ENCODE assay signal across 9 cellular contexts in genomic region chr19:17677002-17677401, GRCh38. TPM values are rescaled to one million over a fixed set of nuclear protein-coding genes. Genes with fewer than 3 reads are reported as not detected.
DNase-seq lines count a peak whose midpoint lies in the region; ATAC-seq, FAIRE-seq and TF ChIP-seq lines count a peak whose summit lies in the region.
"Had no signal": no experiment of that assay in that cellular context is flagged by ENCODE, and none has a peak within 500 bp of the region (broad histone marks: within the 10 kb centered on the region; RNA-seq: fewer than 3 reads in every experiment).

No MANE protein-coding gene starts in this region.

- H3K36me3 ChIP-seq in MM.1S (replicated peaks; ENCODE audit: insufficient read depth, low read length) (no peaks in the 10 kb centered on the region), GM12878 (ENCODE audit: control insufficient read depth in 2 of 2, insufficient read depth in 2 of 2, low read length in 1 of 2) (no peaks in the 10 kb centered on the region), lower lobe of right lung (no peaks in the 10 kb centered on the region)

- TF ChIP-seq RAD21 in GM12878 (IDR thresholded peaks at IDR 0.05; ENCODE audit: insufficient read depth, low read depth, low read length) = peak; percentile 38; the same call in 1 of the 2 replicates

- no peak overlapping the region for H3K4me2 ChIP-seq in MM.1S (ENCODE audit: low read depth, low read length)
- H3K4me2 ChIP-seq in GM12878 (ENCODE audit: control insufficient read depth, insufficient read depth) = no peak overlapping the region

- H3K9me3 ChIP-seq in MM.1S (replicated peaks; ENCODE audit: insufficient read depth, low read length) (no peaks in the 10 kb centered on the region), GM12878 (replicated peaks; ENCODE audit: control insufficient read depth, insufficient read depth, low read length) (no peaks in the 10 kb centered on the region; the same call in 2 of the 3 replicates), lower lobe of right lung (no peaks in the 10 kb centered on the region)

- CTCF ChIA-PET in GM12878 (lab: Yijun Ruan, JAX) = interaction anchor here (0.8 kb wide), 1 partner anchor 209 kb away, joined by 3 read pairs; no protein-coding TSS in a partner anchor

- intact Hi-C loops in GM12878 (cut with micrococcal nuclease; ENCODE audit: unreplicated experiment) = no loop called here
- intact Hi-C loops in lower lobe of right lung (cut with DNase I) = no loop called here

- H4K20me1 ChIP-seq in MM.1S (ENCODE audit: insufficient read depth, low read length) = no peaks in the 10 kb centered on the region
- H4K20me1 ChIP-seq in GM12878 (ENCODE audit: control insufficient read depth, insufficient read depth) = no peaks in the 10 kb centered on the region

- in situ Hi-C loops in GM12878 (cut with MboI) = no loop called here

- H2AFZ ChIP-seq in MM.1S (ENCODE audit: low read length) (no peak overlapping the region), GM12878 (ENCODE audit: control insufficient read depth, low read depth, low read length) (no peak overlapping the region)

- POLR2A ChIA-PET in GM12878 (lab: Charles Lee) = no interaction called here

- no peak for TF ChIP-seq EP300 in GM12878 (IDR thresholded peaks at IDR 0.05; ENCODE audit: borderline replicate concordance in 1 of 2, control insufficient read depth in 1 of 2, low read depth in 2 of 2, low read length in 2 of 2)

- H3K9ac ChIP-seq in MM.1S (ENCODE audit: low read length) = no peak overlapping the region
- H3K9ac ChIP-seq in GM12878 (ENCODE audit: control insufficient read depth, insufficient read depth, low read length) = no peak overlapping the region

- RAD21 ChIA-PET in GM12878 (lab: Charles Lee; ENCODE audit: unreplicated experiment) = interaction anchor here (1.4 kb wide), 1 partner anchor 16 kb away, joined by 3 read pairs; no protein-coding TSS in a partner anchor

- ATAC-seq in GM12878 (no peak), lower lobe of right lung (no peak), GM19324 (IDR thresholded peaks at IDR 0.05; ENCODE audit: low FRiP score, unreplicated experiment) (no peak)

- H3K9me2 ChIP-seq in MM.1S (replicated peaks; ENCODE audit: insufficient read depth, low read length) = no peaks in the 10 kb centered on the region

- no peaks in the 10 kb centered on the region for H3K36me3 Mint-ChIP-seq in activated naive CD8-positive, alpha-beta T cell treated with anti-CD3 and anti-CD28 coated beads for 36 hours

- SMC1A ChIA-PET in GM12878 (lab: Charles Lee; ENCODE audit: uncharacterized antibody, unreplicated experiment) = interaction anchor here (0.7 to 1.0 kb wide), 2 partner anchors 179 to 181 kb away, joined by 3 to 4 read pairs; no protein-coding TSS in a partner anchor

- H3K4me3 ChIP-seq in MM.1S (ENCODE audit: low read length) (no peak overlapping the region), GM12878 (no peak overlapping the region), lower lobe of right lung (no peak overlapping the region)

- peak; percentile 10 for DNase-seq in stimulated activated CD4-positive, alpha-beta T cell treated with anti-CD3 and anti-CD28 coated beads, Interleukin-15, amount 100 ng/mL, for 24 hours
- DNase-seq in stimulated activated CD4-positive, alpha-beta T cell treated with anti-CD3 and anti-CD28 coated beads, Interleukin-4, amount 100 ng/mL, for 4 hours = no peak
- DNase-seq in MM.1S (no peak), GM12878 (ENCODE audit: low read depth, low spot score) (no peak), lower lobe of right lung (no peak), GM19238 (ENCODE audit: insufficient read length, low spot score) (no peak)
- DNase-seq in activated naive CD8-positive, alpha-beta T cell treated with anti-CD3 and anti-CD28 coated beads for 36 hours = no peak
- DNase-seq: NCI-H2029 had no signal

- TF ChIP-seq POLR2A in GM12878 (IDR thresholded peaks at IDR 0.05; ENCODE audit: low read depth, low read length) = no peak

- BruUV-seq in GM12878 (replicated peaks; lab: Mats Ljungman, UMichigan) = no TSS peak

- H3K79me2 ChIP-seq in MM.1S (ENCODE audit: low read length) (no peaks in the 10 kb centered on the region), GM12878 (ENCODE audit: control insufficient read depth, insufficient read depth, low read length) (no peaks in the 10 kb centered on the region)

- no peak overlapping the region for H3K27ac ChIP-seq in MM.1S (ENCODE audit: low read length)
- H3K27ac ChIP-seq in GM12878 (ENCODE audit: control insufficient read depth, insufficient read depth) = no peak overlapping the region
- no peak overlapping the region for H3K27ac ChIP-seq in lower lobe of right lung

- no peak overlapping the region for H3K4me3 Mint-ChIP-seq in activated naive CD8-positive, alpha-beta T cell treated with anti-CD3 and anti-CD28 coated beads for 36 hours

- peaks cover 49% of the 10 kb centered on the region for H3K27me3 Mint-ChIP-seq in activated naive CD8-positive, alpha-beta T cell treated with anti-CD3 and anti-CD28 coated beads for 36 hours

- TF ChIP-seq CTCF in MM.1S (IDR thresholded peaks at IDR 0.05; ENCODE audit: low read length) (peak; percentile 13; the same call in 1 of the 2 replicates), GM12878 (IDR thresholded peaks at IDR 0.05 in 2 of 3, conservative IDR thresholded peaks at IDR 0.05 in 1 of 3; ENCODE audit: control insufficient read depth in 2 of 3, extremely low read depth in 1 of 3, insufficient read depth in 1 of 3, low read depth in 3 of 3, low read length in 3 of 3) (peak; percentile 22 to 35 (median 30); a peak in 4 of 6 replicates), lower lobe of right lung (IDR thresholded peaks at IDR 0.05) (no peak)

- no peaks in the 10 kb centered on the region for H3K4me1 ChIP-seq in MM.1S (ENCODE audit: low read length)
- H3K4me1 ChIP-seq in GM12878 (ENCODE audit: control insufficient read depth, insufficient read depth, low read length) = peaks cover 5% of the 10 kb centered on the region; the same call in 1 of the 2 replicates
- H3K4me1 ChIP-seq in lower lobe of right lung = peaks cover 11% of the 10 kb centered on the region

- H3K9me3 Mint-ChIP-seq in activated naive CD8-positive, alpha-beta T cell treated with anti-CD3 and anti-CD28 coated beads for 36 hours = peaks cover under 1% of the 10 kb centered on the region

- H3K27ac Mint-ChIP-seq in activated naive CD8-positive, alpha-beta T cell treated with anti-CD3 and anti-CD28 coated beads for 36 hours = no peak overlapping the region

- peaks cover 3% of the 10 kb centered on the region for H3K4me1 Mint-ChIP-seq in activated naive CD8-positive, alpha-beta T cell treated with anti-CD3 and anti-CD28 coated beads for 36 hours

- H3F3A ChIP-seq in MM.1S (ENCODE audit: insufficient read depth, low read length) = no peaks in the 10 kb centered on the region

- no peak for FAIRE-seq in GM12878 (lab: Jason Lieb, UNC)

- H3K27me3 ChIP-seq in MM.1S (replicated peaks; ENCODE audit: insufficient read depth, low read length) = peaks cover 79% of the 10 kb centered on the region
- H3K27me3 ChIP-seq in GM12878 (replicated peaks in 1 of 2; ENCODE audit: control insufficient read depth in 2 of 2, insufficient read depth in 2 of 2, low read length in 1 of 2) = peaks cover 0 to 5% of the 10 kb centered on the region in 2 experiments; a peak in 1 of 4 replicates
- H3K27me3 ChIP-seq in lower lobe of right lung (ENCODE audit: low read depth) = peaks cover 18% of the 10 kb centered on the region

- WGBS in GM12878 (ENCODE audit: insufficient coverage, insufficient replicate concordance, low lambda C conversion rate, missing lambda C conversion rate) = 0% methylated on average over 1 of the region's 2 CpGs

TF ChIP-seq in GM12878, 131 proteins besides CTCF, POLR2A, EP300 and RAD21 (continues in another document):
- no peak for TF ChIP-seq NFIC (IDR thresholded peaks at IDR 0.05; ENCODE audit: low read depth, low read length)
- no peak for TF ChIP-seq FOXK2 (IDR thresholded peaks at IDR 0.05)

RNA-seq across cellular contexts. Expression of gene UNC13A, which starts 11.2 kb away (rescaled TPM):
- 0.07 and 0.35 TPM in 2 replicates for total RNA-seq in GM12878 (2013; cell fraction: nucleolus; rRNA removed)
- total RNA-seq in GM12878 (2014; rRNA removed) = under 0.01 and 0.17 TPM in 2 replicates
- 0.04 and 0.05 TPM in 2 replicates for total RNA-seq in GM12878 (2014; rRNA removed; fragmentation: Illumina TruSeq; extraction: Trizol)
- 0.08 and 0.48 TPM in 2 replicates for total RNA-seq in GM12878 (2021)
- 0.08 TPM for polyA plus RNA-seq in GM12878 (2011; ENCODE audit: low read depth)
- polyA plus RNA-seq in GM12878 (2011; rRNA removed) = 0.10 and 0.12 TPM in 2 replicates
- 0.08 and 0.10 TPM in 2 replicates for polyA plus RNA-seq in GM12878 (2011; cell fraction: cytosol; rRNA removed)
- 0.31 and 0.79 TPM in 2 replicates for polyA plus RNA-seq in GM12878 (2011; cell fraction: nucleus; rRNA removed)
- 0.22 and 0.24 TPM in 2 replicates for polyA plus RNA-seq in GM12878 (2012)
- polyA plus RNA-seq in GM12878 (2014; fragmentation: Illumina TruSeq; extraction: Trizol) = 0.05 and 0.18 TPM in 2 replicates
- polyA plus RNA-seq in GM12878 (2014; fragmentation: Nextera tagmentation; extraction: Ambion mirVana) = under 1 TPM in 1 of 2 experiments, not detected in 1; under 0.01 TPM
- polyA plus RNA-seq in GM12878 (2014; rRNA removed) = 0.09 and 0.13 TPM in 2 replicates
- polyA plus RNA-seq in GM12878 (2016; fragmentation: Nextera tagmentation; extraction: Ambion mirVana) = under 1 TPM; 0.16 to 0.23 TPM
- 0.07 and 0.10 TPM in 2 replicates for polyA minus RNA-seq in GM12878 (2011; rRNA and poly(A)+ RNA removed)
- not detected in 2 replicates for polyA minus RNA-seq in GM12878 (2011; cell fraction: cytosol; rRNA and poly(A)+ RNA removed)
- 0.29 and 0.36 TPM in 2 replicates for polyA minus RNA-seq in GM12878 (2011; cell fraction: nucleus; rRNA and poly(A)+ RNA removed)
- 0.21 TPM for total RNA-seq in lower lobe of right lung
- under 1 TPM in 1 of 2 experiments, not detected in 1; 0.08 TPM for total RNA-seq in activated naive CD8-positive, alpha-beta T cell treated with anti-CD3 and anti-CD28 coated beads for 36 hours

RNA-seq across cellular contexts. Expression of gene MAP1S, which starts 42.3 kb away (rescaled TPM):
- total RNA-seq in GM12878 (2013; cell fraction: nucleolus; rRNA removed) = 18.5 and 19.7 TPM in 2 replicates
- total RNA-seq in GM12878 (2014; rRNA removed) (13.8 and 14.6 TPM in 2 replicates), GM12878 (2014; rRNA removed; fragmentation: Illumina TruSeq; extraction: Trizol) (6.4 and 6.6 TPM in 2 replicates), GM12878 (2021) (63.9 and 65.3 TPM in 2 replicates), lower lobe of right lung (67.1 TPM)
- polyA plus RNA-seq in GM12878 (2011; ENCODE audit: low read depth) = 14.1 TPM
- polyA plus RNA-seq in GM12878 (2011; rRNA removed) (1.9 and 6.6 TPM in 2 replicates), GM12878 (2014; fragmentation: Illumina TruSeq; extraction: Trizol) (2.9 and 16.8 TPM in 2 replicates), GM12878 (2014; fragmentation: Nextera tagmentation; extraction: Ambion mirVana) (1 to 10 TPM; 2.1 to 3.4 TPM), GM12878 (2014; rRNA removed) (15.5 and 22.2 TPM in 2 replicates), GM12878 (2016; fragmentation: Nextera tagmentation; extraction: Ambion mirVana) (10 to 100 TPM; 26.5 to 31.8 TPM)
- 17.1 and 17.3 TPM in 2 replicates for polyA plus RNA-seq in GM12878 (2011; cell fraction: cytosol; rRNA removed)
- polyA plus RNA-seq in GM12878 (2011; cell fraction: nucleus; rRNA removed) = 26.6 and 44.9 TPM in 2 replicates
- polyA plus RNA-seq in GM12878 (2012) = 60.1 and 64.9 TPM in 2 replicates
- polyA minus RNA-seq in GM12878 (2011; rRNA and poly(A)+ RNA removed) = 34.7 and 45.5 TPM in 2 replicates
- 41.9 and 52.7 TPM in 2 replicates for polyA minus RNA-seq in GM12878 (2011; cell fraction: cytosol; rRNA and poly(A)+ RNA removed)
- polyA minus RNA-seq in GM12878 (2011; cell fraction: nucleus; rRNA and poly(A)+ RNA removed) = 9.9 and 19.7 TPM in 2 replicates
- total RNA-seq in activated naive CD8-positive, alpha-beta T cell treated with anti-CD3 and anti-CD28 coated beads for 36 hours = 10 to 100 TPM; 61.0 to 62.2 TPM
